In the genomic region with DNA sequence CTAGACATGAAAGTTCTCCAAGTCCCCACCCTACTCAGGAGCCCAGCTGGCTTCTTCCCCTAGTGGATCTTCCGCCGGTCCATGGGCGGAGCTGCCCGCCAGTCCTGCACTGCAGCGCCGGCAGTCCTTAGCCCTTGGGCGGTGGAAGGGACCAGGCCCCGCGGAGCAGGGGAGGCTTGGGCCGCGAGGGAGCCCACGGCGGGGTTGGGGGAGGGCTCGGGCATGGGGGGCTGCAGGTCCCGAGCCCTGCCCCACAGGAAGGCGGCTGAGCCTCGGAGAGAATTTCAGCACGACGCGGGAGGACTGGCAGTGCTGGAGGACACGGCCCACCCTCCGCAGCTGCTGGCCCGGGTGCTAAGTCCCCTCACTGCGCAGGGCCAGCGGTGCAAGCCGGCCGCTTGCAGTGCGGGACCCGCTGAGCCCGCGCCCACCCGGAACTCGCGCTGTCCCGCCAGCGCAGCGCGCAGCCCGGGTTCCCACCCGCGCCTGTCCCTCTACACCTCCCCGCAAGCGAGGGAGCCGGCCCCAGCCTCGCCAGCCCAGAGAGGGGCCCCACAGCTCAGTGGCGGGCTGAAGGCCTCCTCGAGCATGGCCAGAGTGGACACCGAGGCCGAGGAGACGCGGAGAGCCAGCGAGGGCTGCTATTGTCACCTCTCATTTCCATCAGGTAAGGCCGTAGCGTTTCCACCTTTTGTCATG, we compare ENCODE assay signal across 1 cellular context.
TF ChIP-seq lines count a peak whose summit lies in the region.

No MANE protein-coding gene starts in this region.

TF ChIP-seq in GM23338, 12 proteins besides CTCF, POLR2A, EP300 and RAD21 (continued from another document):
- TF ChIP-seq, protein P1, sequence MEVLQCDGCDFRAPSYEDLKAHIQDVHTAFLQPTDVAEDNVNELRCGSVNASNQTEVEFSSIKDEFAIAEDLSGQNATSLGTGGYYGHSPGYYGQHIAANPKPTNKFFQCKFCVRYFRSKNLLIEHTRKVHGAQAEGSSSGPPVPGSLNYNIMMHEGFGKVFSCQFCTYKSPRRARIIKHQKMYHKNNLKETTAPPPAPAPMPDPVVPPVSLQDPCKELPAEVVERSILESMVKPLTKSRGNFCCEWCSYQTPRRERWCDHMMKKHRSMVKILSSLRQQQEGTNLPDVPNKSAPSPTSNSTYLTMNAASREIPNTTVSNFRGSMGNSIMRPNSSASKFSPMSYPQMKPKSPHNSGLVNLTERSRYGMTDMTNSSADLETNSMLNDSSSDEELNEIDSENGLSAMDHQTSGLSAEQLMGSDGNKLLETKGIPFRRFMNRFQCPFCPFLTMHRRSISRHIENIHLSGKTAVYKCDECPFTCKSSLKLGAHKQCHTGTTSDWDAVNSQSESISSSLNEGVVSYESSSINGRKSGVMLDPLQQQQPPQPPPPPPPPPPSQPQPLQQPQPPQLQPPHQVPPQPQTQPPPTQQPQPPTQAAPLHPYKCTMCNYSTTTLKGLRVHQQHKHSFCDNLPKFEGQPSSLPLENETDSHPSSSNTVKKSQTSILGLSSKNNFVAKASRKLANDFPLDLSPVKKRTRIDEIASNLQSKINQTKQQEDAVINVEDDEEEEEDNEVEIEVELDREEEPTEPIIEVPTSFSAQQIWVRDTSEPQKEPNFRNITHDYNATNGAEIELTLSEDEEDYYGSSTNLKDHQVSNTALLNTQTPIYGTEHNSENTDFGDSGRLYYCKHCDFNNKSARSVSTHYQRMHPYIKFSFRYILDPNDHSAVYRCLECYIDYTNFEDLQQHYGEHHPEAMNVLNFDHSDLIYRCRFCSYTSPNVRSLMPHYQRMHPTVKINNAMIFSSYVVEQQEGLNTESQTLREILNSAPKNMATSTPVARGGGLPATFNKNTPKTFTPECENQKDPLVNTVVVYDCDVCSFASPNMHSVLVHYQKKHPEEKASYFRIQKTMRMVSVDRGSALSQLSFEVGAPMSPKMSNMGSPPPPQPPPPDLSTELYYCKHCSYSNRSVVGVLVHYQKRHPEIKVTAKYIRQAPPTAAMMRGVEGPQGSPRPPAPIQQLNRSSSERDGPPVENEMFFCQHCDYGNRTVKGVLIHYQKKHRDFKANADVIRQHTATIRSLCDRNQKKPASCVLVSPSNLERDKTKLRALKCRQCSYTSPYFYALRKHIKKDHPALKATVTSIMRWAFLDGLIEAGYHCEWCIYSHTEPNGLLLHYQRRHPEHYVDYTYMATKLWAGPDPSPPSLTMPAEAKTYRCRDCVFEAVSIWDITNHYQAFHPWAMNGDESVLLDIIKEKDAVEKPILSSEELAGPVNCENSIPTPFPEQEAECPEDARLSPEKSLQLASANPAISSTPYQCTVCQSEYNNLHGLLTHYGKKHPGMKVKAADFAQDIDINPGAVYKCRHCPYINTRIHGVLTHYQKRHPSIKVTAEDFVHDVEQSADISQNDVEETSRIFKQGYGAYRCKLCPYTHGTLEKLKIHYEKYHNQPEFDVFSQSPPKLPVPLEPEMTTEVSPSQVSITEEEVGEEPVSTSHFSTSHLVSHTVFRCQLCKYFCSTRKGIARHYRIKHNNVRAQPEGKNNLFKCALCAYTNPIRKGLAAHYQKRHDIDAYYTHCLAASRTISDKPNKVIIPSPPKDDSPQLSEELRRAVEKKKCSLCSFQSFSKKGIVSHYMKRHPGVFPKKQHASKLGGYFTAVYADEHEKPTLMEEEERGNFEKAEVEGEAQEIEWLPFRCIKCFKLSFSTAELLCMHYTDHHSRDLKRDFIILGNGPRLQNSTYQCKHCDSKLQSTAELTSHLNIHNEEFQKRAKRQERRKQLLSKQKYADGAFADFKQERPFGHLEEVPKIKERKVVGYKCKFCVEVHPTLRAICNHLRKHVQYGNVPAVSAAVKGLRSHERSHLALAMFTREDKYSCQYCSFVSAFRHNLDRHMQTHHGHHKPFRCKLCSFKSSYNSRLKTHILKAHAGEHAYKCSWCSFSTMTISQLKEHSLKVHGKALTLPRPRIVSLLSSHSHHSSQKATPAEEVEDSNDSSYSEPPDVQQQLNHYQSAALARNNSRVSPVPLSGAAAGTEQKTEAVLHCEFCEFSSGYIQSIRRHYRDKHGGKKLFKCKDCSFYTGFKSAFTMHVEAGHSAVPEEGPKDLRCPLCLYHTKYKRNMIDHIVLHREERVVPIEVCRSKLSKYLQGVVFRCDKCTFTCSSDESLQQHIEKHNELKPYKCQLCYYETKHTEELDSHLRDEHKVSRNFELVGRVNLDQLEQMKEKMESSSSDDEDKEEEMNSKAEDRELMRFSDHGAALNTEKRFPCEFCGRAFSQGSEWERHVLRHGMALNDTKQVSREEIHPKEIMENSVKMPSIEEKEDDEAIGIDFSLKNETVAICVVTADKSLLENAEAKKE (CRISPR knock-in tag; IDR thresholded peaks at IDR 0.05), result no peak
- TF ChIP-seq, protein P2, sequence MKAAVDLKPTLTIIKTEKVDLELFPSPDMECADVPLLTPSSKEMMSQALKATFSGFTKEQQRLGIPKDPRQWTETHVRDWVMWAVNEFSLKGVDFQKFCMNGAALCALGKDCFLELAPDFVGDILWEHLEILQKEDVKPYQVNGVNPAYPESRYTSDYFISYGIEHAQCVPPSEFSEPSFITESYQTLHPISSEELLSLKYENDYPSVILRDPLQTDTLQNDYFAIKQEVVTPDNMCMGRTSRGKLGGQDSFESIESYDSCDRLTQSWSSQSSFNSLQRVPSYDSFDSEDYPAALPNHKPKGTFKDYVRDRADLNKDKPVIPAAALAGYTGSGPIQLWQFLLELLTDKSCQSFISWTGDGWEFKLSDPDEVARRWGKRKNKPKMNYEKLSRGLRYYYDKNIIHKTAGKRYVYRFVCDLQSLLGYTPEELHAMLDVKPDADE (IDR thresholded peaks at IDR 0.05), result no peak
- no peak for TF ChIP-seq POLR2AphosphoS5 (IDR thresholded peaks at IDR 0.05; ENCODE audit: low read depth)
- no peak for TF ChIP-seq ZNF331 (CRISPR knock-in tag; IDR thresholded peaks at IDR 0.05; ENCODE audit: low read depth)
TF ChIP-seq in GM23338: peak in this region for 0.
